11 cellular contexts compared by ENCODE assay signal in the genomic region with DNA sequence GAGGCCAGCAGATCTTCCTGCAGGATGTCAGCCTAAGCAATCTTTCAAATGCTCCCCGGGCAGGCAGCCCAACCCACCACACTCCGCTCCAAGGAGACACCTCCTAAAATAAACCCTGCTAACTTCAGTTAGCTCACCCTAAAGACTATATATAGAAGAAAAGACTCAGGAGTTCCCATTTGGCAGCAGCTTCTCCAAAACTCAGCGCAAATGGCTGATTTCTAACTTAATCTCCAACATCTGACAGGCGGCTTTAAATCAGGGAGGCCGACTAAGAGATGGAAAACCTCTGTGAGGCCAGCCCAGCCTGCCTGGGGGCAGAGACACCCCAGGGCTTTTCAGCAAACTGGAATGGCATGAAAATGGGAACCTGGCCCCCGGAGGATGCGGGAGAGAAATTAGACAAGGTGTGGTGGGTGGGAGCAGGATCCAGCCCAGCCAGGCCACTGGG.
DNase-seq lines count a peak whose midpoint lies in the region; ATAC-seq, FAIRE-seq and TF ChIP-seq lines count a peak whose summit lies in the region.
"Had no signal": no experiment of that assay in that cellular context is flagged by ENCODE, and none has a peak within 500 bp of the region (broad histone marks: within the 10 kb centered on the region; RNA-seq: fewer than 3 reads in every experiment).

No MANE protein-coding gene starts in this region.

- WGBS in esophagus muscularis mucosa, result 7% methylated on average over 7 of the region's 7 CpGs
- 56 to 60% methylated on average over 7 of the region's 7 CpGs for WGBS in upper lobe of left lung, 2 donors

- no peak for TF ChIP-seq CTCF in esophagus muscularis mucosa (IDR thresholded peaks at IDR 0.05)
- no peak for TF ChIP-seq CTCF in upper lobe of left lung (IDR thresholded peaks at IDR 0.05)

- H3K9me3 ChIP-seq in MG63 (no peaks in the 10 kb centered on the region), esophagus muscularis mucosa (no peaks in the 10 kb centered on the region), muscle layer of duodenum (ENCODE audit: control insufficient read depth in 1 of 2, low read length in 2 of 2) (no peaks in the 10 kb centered on the region), upper lobe of left lung (no peaks in the 10 kb centered on the region)

- no peaks in the 10 kb centered on the region for H3K36me3 ChIP-seq in MG63
- H3K36me3 ChIP-seq in esophagus muscularis mucosa, result no peaks in the 10 kb centered on the region
- H3K36me3 ChIP-seq in muscle layer of duodenum (ENCODE audit: control insufficient read depth in 1 of 2, insufficient read depth in 2 of 2, low read length in 2 of 2), result no peaks in the 10 kb centered on the region
- H3K36me3 ChIP-seq in upper lobe of left lung, result no peaks in the 10 kb centered on the region

- DNase-seq in MG63, result peak; percentile 77
- DNase-seq in esophagus muscularis mucosa (ENCODE audit: extremely low spot score), result no peak
- no peak for DNase-seq in upper lobe of left lung
- DNase-seq in urothelium cell line (ENCODE audit: low spot score), result no peak
- no peak for DNase-seq in GM19238 (ENCODE audit: insufficient read length, low spot score)
- no peak for DNase-seq in stimulated activated CD4-positive, alpha-beta T cell treated with anti-CD3 and anti-CD28 coated beads, Interleukin-4, amount 100 ng/mL, for 4 hours
- DNase-seq: activated gamma-delta T cell treated with Interleukin-2 at 50 U/mL for 16 hours had no signal

- TF ChIP-seq EP300 in esophagus muscularis mucosa (IDR thresholded peaks at IDR 0.05) (no peak), upper lobe of left lung (IDR thresholded peaks at IDR 0.05) (no peak)

- H3K27ac ChIP-seq in esophagus muscularis mucosa (replicated peaks in 1 of 4) (peak overlapping the region; percentile 80 to 96 (median 93)), muscle layer of duodenum (ENCODE audit: low read length) (peak overlapping the region; percentile 55), upper lobe of left lung (peak overlapping the region in 3 of 4 donors; percentile 34 to 39 (median 37))

- intact Hi-C loops in esophagus muscularis mucosa (cut with DNase I), result no loop called here

- no peak for TF ChIP-seq POLR2A in esophagus muscularis mucosa (IDR thresholded peaks at IDR 0.05; ENCODE audit: low read depth)
- TF ChIP-seq POLR2A in upper lobe of left lung (IDR thresholded peaks at IDR 0.05), result no peak

- H3K27me3 ChIP-seq in MG63 (no peaks in the 10 kb centered on the region), esophagus muscularis mucosa (no peaks in the 10 kb centered on the region), muscle layer of duodenum (ENCODE audit: low read depth, low read length) (no peaks in the 10 kb centered on the region), upper lobe of left lung (no peaks in the 10 kb centered on the region)

- H3K4me1 ChIP-seq in esophagus muscularis mucosa, result peaks cover 31 to 98% (median 93%) of the 10 kb centered on the region in 4 donors
- peaks cover 8 to 46% of the 10 kb centered on the region in 2 donors for H3K4me1 ChIP-seq in muscle layer of duodenum (ENCODE audit: control insufficient read depth in 1 of 2, insufficient read depth in 2 of 2, low read length in 2 of 2)
- H3K4me1 ChIP-seq in upper lobe of left lung, result peaks cover 33 to 58% (median 39%) of the 10 kb centered on the region in 4 donors

- H3K4me3 ChIP-seq in MG63, result no peak overlapping the region
- peak overlapping the region in 3 of 4 donors; percentile 2 to 14 (median 13) for H3K4me3 ChIP-seq in esophagus muscularis mucosa
- peak overlapping the region in 1 of 2 donors; percentile 3 for H3K4me3 ChIP-seq in muscle layer of duodenum (ENCODE audit: low read depth in 1 of 2, low read length in 2 of 2)
- H3K4me3 ChIP-seq in upper lobe of left lung, result no peak overlapping the region

- ATAC-seq in upper lobe of left lung (ENCODE audit: low FRiP score in 2 of 2) (peak in 1 of 2 donors; percentile 65), HG02759 (IDR thresholded peaks at IDR 0.05; ENCODE audit: unreplicated experiment) (no peak)
- ATAC-seq: natural killer cell treated with Interleukin-12 subunit alpha and Interleukin-12 subunit beta and Interleukin-15 and Interleukin-18, amount 100 ng/mL, for 72 hours had no signal

- FAIRE-seq in urothelium cell line (lab: Jason Lieb, UNC), result no peak
- FAIRE-seq: endothelial cell of umbilical vein had no signal

Comparison
In these comparisons a context has a peak if more than half of its experiments do, and no peak if none do; other contexts are left out.
1. H3K4me3 ChIP-seq: peak in esophagus muscularis mucosa (3 of 4); none in MG63 (single experiment) and upper lobe of left lung (0 of 4).
2. H3K27ac ChIP-seq: peak in every context shown above with its lines; median percentile 93 in esophagus muscularis mucosa; 55 in muscle layer of duodenum; 37 in upper lobe of left lung.